19 cellular contexts compared by ENCODE assay signal in genomic region chr13:27104606-27105005, GRCh38.
"Had no signal": no experiment of that assay in that cellular context is flagged by ENCODE, and none has a peak within 500 bp of the region (broad histone marks: within the 10 kb centered on the region; RNA-seq: fewer than 3 reads in every experiment).

No MANE protein-coding gene starts in this region.

- H3K9me3 ChIP-seq: esophagus squamous epithelium, left ventricle myocardium inferior, lower lobe of right lung, tibial artery, upper lobe of left lung, vagina had no signal

- H2AFZ ChIP-seq: hepatocyte had no signal

- H3K27me3 ChIP-seq: dorsolateral prefrontal cortex, esophagus squamous epithelium, foreskin keratinocyte, hepatocyte, tibial artery, upper lobe of left lung, vagina had no signal

- ATAC-seq: foreskin keratinocyte; left cardiac atrium; lower lobe of right lung; natural killer cell; right cardiac atrium; stimulated activated memory B cell treated with anti-CD40 and anti-IgM and Interleukin-4, amounts not matched to agents 10 μg/mL and 1 μg/mL and 100 μg/mL, for 72 hours had no signal

- H3K4me2 ChIP-seq: hepatocyte, smooth muscle cell had no signal

- H3K4me1 ChIP-seq: foreskin keratinocyte, left ventricle myocardium inferior, lower lobe of right lung, tibial artery, upper lobe of left lung, vagina had no signal

- FAIRE-seq: kidney had no signal

- H3K27ac ChIP-seq: dorsolateral prefrontal cortex, esophagus squamous epithelium, foreskin keratinocyte, hepatocyte, left ventricle myocardium inferior, lower lobe of right lung, tibial artery, upper lobe of left lung, vagina had no signal

- H3K4me3 ChIP-seq: dorsolateral prefrontal cortex, esophagus squamous epithelium, hepatocyte, left ventricle myocardium inferior, lower lobe of right lung, smooth muscle cell, tibial artery, upper lobe of left lung, vagina had no signal

- DNase-seq: cortex of kidney; dorsolateral prefrontal cortex; effector CD8-positive, alpha-beta T cell; esophagus squamous epithelium; foreskin keratinocyte; kidney; left cardiac atrium; left ventricle myocardium inferior; lower lobe of right lung; natural killer cell; posterior cingulate gyrus; right cardiac atrium; stimulated activated CD4-positive, alpha-beta T cell treated with anti-CD3 and anti-CD28 coated beads, Interleukin-4, amount 100 ng/mL, for 24 hours; tibial artery; upper lobe of left lung had no signal
